Comparison of ENCODE assay signal across 17 cellular contexts in the genomic region with DNA sequence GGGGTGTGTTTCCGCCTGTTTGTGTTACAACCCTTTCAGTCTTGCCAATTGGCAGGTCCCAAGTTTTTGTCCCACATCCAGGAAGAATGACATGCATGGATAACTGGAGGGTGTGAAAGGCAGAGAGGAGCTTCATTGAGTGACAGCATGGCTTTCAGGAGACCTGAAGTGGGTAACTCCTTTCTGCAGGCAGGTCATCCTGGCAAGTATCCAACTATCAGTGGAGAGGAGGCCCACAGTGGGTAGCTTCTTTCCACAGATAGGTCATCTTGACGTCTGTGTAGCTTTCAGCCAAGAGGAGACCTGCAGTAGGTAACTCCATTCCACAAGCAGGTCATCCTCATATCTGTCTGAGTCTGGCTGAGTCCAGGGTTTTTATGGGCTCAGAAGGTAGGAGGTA.
"Had no signal": no experiment of that assay in that cellular context is flagged by ENCODE, and none has a peak within 500 bp of the region (broad histone marks: within the 10 kb centered on the region; RNA-seq: fewer than 3 reads in every experiment).

No MANE protein-coding gene starts in this region.

- DNase-seq: KBM-7; MV-4-11; NCI-H1048; NCI-H1436 treated with DMSO at 0.1 percent for 48 hours; NCI-H1694; NCI-H187 treated with DMSO at 0.1 percent for 48 hours; NCI-H510A; NCI-H524 treated with DMSO at 0.1 percent for 48 hours; NCI-H82; NK-92 treated with Interleukin-12 subunit alpha and Interleukin-12 subunit beta, amount 100 ng/mL, for 24 hours; PC-3; SJCRH30; T-helper 2 cell had no signal

- H3K27ac ChIP-seq: HL-60, RWPE1, SJCRH30 had no signal

- ATAC-seq: Panc1, PC-3, SK-N-SH treated with all-trans-retinoic acid at 6 μM for 48 hours had no signal
